9 cellular contexts compared by ENCODE assay signal in the genomic region with DNA sequence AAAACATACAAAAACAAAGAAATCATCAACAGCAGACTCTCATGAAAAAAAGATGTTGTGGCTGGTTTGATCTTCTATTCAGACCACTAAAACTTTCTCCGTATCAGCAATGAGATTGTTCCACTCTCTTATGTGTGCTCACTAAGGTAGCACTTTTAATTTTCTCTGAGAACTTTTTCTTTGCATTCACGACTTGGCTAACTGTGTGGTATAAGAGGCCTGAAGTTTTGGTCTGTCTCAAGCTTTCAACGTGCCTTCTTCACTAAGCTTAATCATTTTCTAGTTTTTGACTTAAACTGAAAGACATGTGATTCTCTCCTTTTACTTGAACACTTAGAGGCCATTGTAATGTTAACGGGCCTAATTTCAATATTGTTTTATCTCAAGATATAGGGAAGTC.
"Had no signal": no experiment of that assay in that cellular context is flagged by ENCODE, and none has a peak within 500 bp of the region (broad histone marks: within the 10 kb centered on the region; RNA-seq: fewer than 3 reads in every experiment).

No MANE protein-coding gene starts in this region.

- DNase-seq: GM23248, H7, HFFc6, KBM-7 had no signal

- H2AFZ ChIP-seq: GM23248 had no signal

- H3K9ac ChIP-seq: GM23248 had no signal

- H3K9me3 ChIP-seq: HAP-1 had no signal

- H3K4me1 Mint-ChIP-seq: IgD-negative memory B cell had no signal

- FAIRE-seq: HepG2 had no signal

- H3K36me3 ChIP-seq: HAP-1 had no signal

- H3K27ac Mint-ChIP-seq: HFFc6 had no signal

- H3K36me3 Mint-ChIP-seq: IgD-negative memory B cell had no signal

- ATAC-seq: HCT116, HepG2 had no signal

- H3K4me1 ChIP-seq: HAP-1 had no signal

- H3K27ac ChIP-seq: GM23248, HL-60 had no signal

- H3K4me3 Mint-ChIP-seq: HFFc6, IgD-negative memory B cell had no signal

- H3K27me3 Mint-ChIP-seq: IgD-negative memory B cell had no signal

- H3K4me3 ChIP-seq: GM23248, HAP-1 had no signal
